24 cellular contexts compared by ENCODE assay signal in the genomic region with DNA sequence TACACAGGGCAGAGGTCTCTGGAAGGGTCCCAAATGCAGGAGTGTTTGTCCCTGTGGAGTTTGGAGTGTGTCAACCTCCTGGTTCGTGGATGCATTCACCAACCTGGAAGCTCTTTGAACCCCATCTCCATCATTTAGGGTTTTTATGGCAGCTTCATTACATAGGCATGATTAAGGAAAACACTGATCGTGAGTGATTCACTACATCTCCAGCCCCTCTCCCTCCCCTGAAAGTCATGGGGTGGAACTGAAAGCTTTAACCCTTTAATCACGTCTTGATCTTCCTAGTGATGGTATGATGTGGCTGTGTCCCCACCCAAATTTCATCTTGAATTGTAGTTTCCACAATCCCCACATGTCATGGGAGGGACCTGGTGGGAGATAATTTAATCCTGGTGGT. TPM values are rescaled to one million over a fixed set of nuclear protein-coding genes. Genes with fewer than 3 reads are reported as not detected.
A peak's percentile ranks its signal among the peaks of the same experiment; 100 is the strongest.
DNase-seq lines count a peak whose midpoint lies in the region; ATAC-seq and TF ChIP-seq lines count a peak whose summit lies in the region.
"Had no signal": no experiment of that assay in that cellular context is flagged by ENCODE, and none has a peak within 500 bp of the region (broad histone marks: within the 10 kb centered on the region; RNA-seq: fewer than 3 reads in every experiment).

No MANE protein-coding gene starts in this region.

- H3K4me3 Mint-ChIP-seq in T-helper 17 cell, result no peak overlapping the region
- no peak overlapping the region for H3K4me3 Mint-ChIP-seq in activated T-cell treated with anti-CD3 and anti-CD28 coated beads, Interleukin-2, amount 50 U/mL, for 4 hours
- H3K4me3 Mint-ChIP-seq: CD8-positive, alpha-beta T cell; stimulated activated naive CD8-positive, alpha-beta T cell treated with anti-CD3 and anti-CD28 coated beads, Interleukin-15, Interleukin-2, amounts not matched to agents 100 ng/mL and 50 ng/mL, for 24 hours; WTC11 had no signal

- no peaks in the 10 kb centered on the region for H3K9me3 Mint-ChIP-seq in activated T-cell treated with anti-CD3 and anti-CD28 coated beads, Interleukin-2, amount 50 U/mL, for 4 hours
- H3K9me3 Mint-ChIP-seq: CD8-positive, alpha-beta T cell had no signal

- H3K9me3 ChIP-seq in T-helper 17 cell (ENCODE audit: control insufficient read depth, low read length, poor library complexity, severe bottlenecking), result no peaks in the 10 kb centered on the region
- H3K9me3 ChIP-seq in esophagus squamous epithelium, result no peaks in the 10 kb centered on the region
- H3K9me3 ChIP-seq in ovary, result no peaks in the 10 kb centered on the region
- no peaks in the 10 kb centered on the region for H3K9me3 ChIP-seq in transverse colon
- no peaks in the 10 kb centered on the region for H3K9me3 ChIP-seq in mucosa of descending colon
- H3K9me3 ChIP-seq: adrenal gland had no signal

- no peaks in the 10 kb centered on the region for H3K36me3 ChIP-seq in esophagus squamous epithelium
- H3K36me3 ChIP-seq in ovary, result no peaks in the 10 kb centered on the region
- no peaks in the 10 kb centered on the region for H3K36me3 ChIP-seq in transverse colon
- no peaks in the 10 kb centered on the region for H3K36me3 ChIP-seq in mucosa of descending colon (ENCODE audit: low read depth)
- H3K36me3 ChIP-seq: adrenal gland, spleen had no signal

- TF ChIP-seq POLR2A in esophagus squamous epithelium (IDR thresholded peaks at IDR 0.05) (no peak), ovary (IDR thresholded peaks at IDR 0.05) (no peak), transverse colon (IDR thresholded peaks at IDR 0.05) (no peak)

- TF ChIP-seq EP300 in ovary (IDR thresholded peaks at IDR 0.05) (no peak), transverse colon (IDR thresholded peaks at IDR 0.05; ENCODE audit: low read depth) (no peak)

- intact Hi-C loops in esophagus squamous epithelium (cut with DNase I) (loop anchor here (10.0 kb wide), 1 partner anchor 309 kb away; a partner anchor contains a TSS), ovary (cut with DNase I) (loop anchor here in 2 of 4 donors (5.0 to 10.0 kb wide), 2 partner anchors 292 to 309 kb away; a partner anchor contains a TSS), transverse colon (cut with DNase I; ENCODE audit: low total_unique reads) (no loop called here), mucosa of descending colon (cut with DNase I, micrococcal nuclease) (no loop called here)

- in situ Hi-C loops in transverse colon (cut with MboI; ENCODE audit: low pct_ligation_motif_present in 1 of 4, low pct_unique_long_range_greater_than_20kb in 1 of 4, low sequenced_read_pairs in 3 of 4), result loop anchor here in 3 of 4 donors (10.0 to 25.0 kb wide), 2 partner anchors 309 to 317 kb away; a partner anchor contains a TSS

- H3K27ac ChIP-seq in esophagus squamous epithelium (peak overlapping the region; percentile 12 to 77 (median 58)), ovary (peak overlapping the region; percentile 31 to 75), transverse colon (peak overlapping the region; percentile 64 to 80 (median 74))
- H3K27ac ChIP-seq: SK-N-MC had no signal

- ATAC-seq in T-helper 17 cell (no peak), mucosa of descending colon (no peak)
- no peak for ATAC-seq in activated T-cell treated with anti-CD3 and anti-CD28 coated beads, Interleukin-2, amount 50 U/mL, for 4 hours
- ATAC-seq: CD8-positive, alpha-beta T cell; WTC11 had no signal

- H3K27me3 ChIP-seq in esophagus squamous epithelium (no peaks in the 10 kb centered on the region), ovary (no peaks in the 10 kb centered on the region), transverse colon (no peaks in the 10 kb centered on the region)
- H3K27me3 ChIP-seq: adrenal gland, spleen had no signal

- no peak for DNase-seq in T-helper 17 cell
- DNase-seq in esophagus squamous epithelium (lab: John Stamatoyannopoulos, UW), result no peak
- no peak for DNase-seq in ovary
- no peak for DNase-seq in transverse colon
- no peak for DNase-seq in activated T-cell treated with anti-CD3 and anti-CD28 coated beads, Interleukin-2, amount 50 U/mL, for 4 hours
- DNase-seq in middle frontal gyrus (ENCODE audit: extremely low spot score, low spot score), result no peak
- DNase-seq in mucosa of descending colon, result no peak
- DNase-seq: activated CD4-positive, alpha-beta T cell treated with anti-CD3 and anti-CD28 coated beads, Interleukin-2, amount 50 U/mL, for 4 hours; activated CD8-positive, alpha-beta memory T cell treated with anti-CD3 and anti-CD28 coated beads, Interleukin-2, amount 50 U/mL, for 48 hours; activated gamma-delta T cell treated with Interleukin-2 at 50 U/mL for 16 hours; adrenal gland; CD8-positive, alpha-beta T cell; DMS153; H7; head of caudate nucleus; KBM-7; MM.1S; NCI-H146; NCI-H524; spleen; stimulated activated CD4-positive, alpha-beta T cell treated with anti-CD3 and anti-CD28 coated beads, Interleukin-4, amount 100 ng/mL, for 24 hours had no signal

- H3K4me1 ChIP-seq in esophagus squamous epithelium (peaks cover 5 to 23% (median 8%) of the 10 kb centered on the region in 3 donors), ovary (ENCODE audit: insufficient read depth) (peaks cover 9% of the 10 kb centered on the region), transverse colon (peaks cover 2 to 21% (median 9%) of the 10 kb centered on the region in 4 donors), mucosa of descending colon (ENCODE audit: low read depth) (no peaks in the 10 kb centered on the region)

- H3K27ac Mint-ChIP-seq in T-helper 17 cell, result peak overlapping the region; percentile 93
- H3K27ac Mint-ChIP-seq: WTC11 had no signal

- TF ChIP-seq CTCF in esophagus squamous epithelium (IDR thresholded peaks at IDR 0.05) (no peak), ovary (IDR thresholded peaks at IDR 0.05) (no peak), transverse colon (IDR thresholded peaks at IDR 0.05) (no peak), mucosa of descending colon (IDR thresholded peaks at IDR 0.05) (no peak)

- no peaks in the 10 kb centered on the region for H3K36me3 Mint-ChIP-seq in T-helper 17 cell (ENCODE audit: low read depth)
- H3K36me3 Mint-ChIP-seq in activated T-cell treated with anti-CD3 and anti-CD28 coated beads, Interleukin-2, amount 50 U/mL, for 4 hours (ENCODE audit: insufficient read depth), result no peaks in the 10 kb centered on the region
- H3K36me3 Mint-ChIP-seq: CD8-positive, alpha-beta T cell had no signal

- peaks cover under 1% of the 10 kb centered on the region for H3K27me3 Mint-ChIP-seq in T-helper 17 cell
- H3K27me3 Mint-ChIP-seq in activated T-cell treated with anti-CD3 and anti-CD28 coated beads, Interleukin-2, amount 50 U/mL, for 4 hours (ENCODE audit: low read depth), result no peaks in the 10 kb centered on the region
- H3K27me3 Mint-ChIP-seq: stimulated activated naive CD8-positive, alpha-beta T cell treated with anti-CD3 and anti-CD28 coated beads, Interleukin-15, Interleukin-2, amounts not matched to agents 100 ng/mL and 50 ng/mL, for 24 hours had no signal

- WGBS in esophagus squamous epithelium, 2 donors, result 44 to 59% methylated on average over 3 of the region's 3 CpGs
- 41 to 44% (median 42%) methylated on average over 3 of the region's 3 CpGs for WGBS in ovary, 3 donors
- 40 to 43% methylated on average over 1 to 3 of the region's 3 CpGs for WGBS in transverse colon (ENCODE audit: low coverage in 1 of 2), 2 donors

- H3K4me3 ChIP-seq in esophagus squamous epithelium, result no peak overlapping the region
- no peak overlapping the region for H3K4me3 ChIP-seq in ovary
- no peak overlapping the region for H3K4me3 ChIP-seq in transverse colon
- no peak overlapping the region for H3K4me3 ChIP-seq in mucosa of descending colon
- H3K4me3 ChIP-seq: adrenal gland, SK-N-MC, spleen had no signal

- peaks cover 6% of the 10 kb centered on the region for H3K4me1 Mint-ChIP-seq in T-helper 17 cell
- peaks cover 14% of the 10 kb centered on the region for H3K4me1 Mint-ChIP-seq in activated T-cell treated with anti-CD3 and anti-CD28 coated beads, Interleukin-2, amount 50 U/mL, for 4 hours (ENCODE audit: low read depth)

RNA-seq across cellular contexts. Expression of a gene that starts 19.8 kb away (rescaled TPM):
- total RNA-seq in T-helper 17 cell (10 to 100 TPM; 15.9 to 22.3 TPM), esophagus squamous epithelium (10 to 100 TPM; 33.8 to 84.0 (median 53.1) TPM), ovary (10 to 100 TPM in 6 of 7 donors, 1 to 10 TPM in 1; 7.6 to 20.0 (median 16.5) TPM), transverse colon (10 to 100 TPM; 10.5 to 38.9 (median 26.1) TPM), mucosa of descending colon (10 to 100 TPM; 29.9 to 36.1 (median 32.6) TPM)
- 10 to 100 TPM in 1 of 2 donors, 1 to 10 TPM in 1; 6.6 to 11.7 TPM for polyA plus RNA-seq in ovary
- 10 to 100 TPM; 29.9 to 36.3 (median 32.8) TPM for total RNA-seq in activated T-cell treated with anti-CD3 and anti-CD28 coated beads, Interleukin-2, amount 50 U/mL, for 4 hours
